ENCODE assay signal across 22 cellular contexts in genomic region chr21:35426484-35426883, GRCh38.
DNase-seq lines count a peak whose midpoint lies in the region; ATAC-seq, FAIRE-seq and TF ChIP-seq lines count a peak whose summit lies in the region.
"Had no signal": no experiment of that assay in that cellular context is flagged by ENCODE, and none has a peak within 500 bp of the region (broad histone marks: within the 10 kb centered on the region; RNA-seq: fewer than 3 reads in every experiment).

No MANE protein-coding gene starts in this region.

- H2AFZ ChIP-seq in DND-41 (ENCODE audit: low read depth, low read length), result peak overlapping the region; percentile 28; the same call in 1 of the 2 replicates

- FAIRE-seq in D721Med (lab: Jason Lieb, UNC), result no peak
- FAIRE-seq: GM12892, HepG2 had no signal

- H3K4me1 Mint-ChIP-seq in activated naive CD8-positive, alpha-beta T cell treated with anti-CD3 and anti-CD28 coated beads for 36 hours, result peaks cover 25% of the 10 kb centered on the region

- ATAC-seq in DND-41 (ENCODE audit: insufficient read depth, low read depth) (no peak), HG03460 (IDR thresholded peaks at IDR 0.05; ENCODE audit: unreplicated experiment) (no peak)
- ATAC-seq: HepG2 had no signal

- H3K27ac Mint-ChIP-seq in activated naive CD8-positive, alpha-beta T cell treated with anti-CD3 and anti-CD28 coated beads for 36 hours, result peak overlapping the region; percentile 77
- H3K27ac Mint-ChIP-seq: CD8-positive, alpha-beta memory T cell had no signal

- H3K9ac ChIP-seq in DND-41 (ENCODE audit: low read depth, low read length), result no peak overlapping the region
- H3K9ac ChIP-seq: BLaER1, KMS-11 had no signal

- H3K9me3 ChIP-seq in DND-41 (ENCODE audit: insufficient read depth, low read length, severe bottlenecking), result peaks cover 19% of the 10 kb centered on the region

- H3K27ac ChIP-seq in DND-41 (ENCODE audit: low read length), result peak overlapping the region; percentile 20; the same call in 1 of the 2 replicates
- H3K27ac ChIP-seq: 22Rv1, BLaER1, KMS-11 had no signal

- H3K9me3 Mint-ChIP-seq in activated naive CD8-positive, alpha-beta T cell treated with anti-CD3 and anti-CD28 coated beads for 36 hours, result peaks cover 15% of the 10 kb centered on the region

- TF ChIP-seq CTCF in DND-41 (IDR thresholded peaks at IDR 0.05; ENCODE audit: borderline replicate concordance, extremely low read depth, low read length, poor library complexity, severe bottlenecking) (no peak), D721Med (IDR thresholded peaks at IDR 0.05; ENCODE audit: insufficient read depth, missing control alignments) (no peak)

- H3K36me3 ChIP-seq in DND-41 (ENCODE audit: insufficient read depth, low read length), result no peaks in the 10 kb centered on the region
- H3K36me3 ChIP-seq: BLaER1 had no signal

- H3K27me3 Mint-ChIP-seq in activated naive CD8-positive, alpha-beta T cell treated with anti-CD3 and anti-CD28 coated beads for 36 hours, result no peaks in the 10 kb centered on the region

- H3K4me1 ChIP-seq in DND-41 (ENCODE audit: insufficient read depth, low read length), result peaks cover 51% of the 10 kb centered on the region
- H3K4me1 ChIP-seq: BLaER1 had no signal

- H4K20me1 ChIP-seq in DND-41 (ENCODE audit: insufficient read depth, low read length), result no peaks in the 10 kb centered on the region
- H4K20me1 ChIP-seq: BLaER1 had no signal

- H3K79me2 ChIP-seq in DND-41 (ENCODE audit: insufficient read depth, low read length), result no peaks in the 10 kb centered on the region

- peaks cover 9% of the 10 kb centered on the region for H3K36me3 Mint-ChIP-seq in activated naive CD8-positive, alpha-beta T cell treated with anti-CD3 and anti-CD28 coated beads for 36 hours
- H3K36me3 Mint-ChIP-seq: CD8-positive, alpha-beta memory T cell had no signal

- H3K4me2 ChIP-seq in DND-41 (ENCODE audit: insufficient read depth, low read length), result no peak overlapping the region
- H3K4me2 ChIP-seq: BLaER1, KMS-11 had no signal

- DNase-seq in NCI-H82 (lab: John Stamatoyannopoulos, UW) (peak; percentile 20), NCI-H82 treated with DMSO at 0.1 percent for 48 hours (lab: John Stamatoyannopoulos, UW; ENCODE audit: unreplicated experiment) (no peak), DND-41 (no peak), left kidney (ENCODE audit: low read depth, low spot score) (peak; percentile 8), D721Med (ENCODE audit: insufficient read length, low spot score) (no peak), DMS 273 (lab: John Stamatoyannopoulos, UW; ENCODE audit: unreplicated experiment) (no peak)
- DNase-seq in activated naive CD8-positive, alpha-beta T cell treated with anti-CD3 and anti-CD28 coated beads for 36 hours, result no peak
- DNase-seq: CD8-positive, alpha-beta memory T cell; DMS 273 treated with DMSO at 0.1 percent for 48 hours; GF-D8; GOT3; NCI-H1048; NCI-H1436 treated with DMSO at 0.1 percent for 48 hours; NCI-H2029 treated with DMSO at 0.1 percent for 48 hours; NCI-H510A; NCI-H774 had no signal

- no peak overlapping the region for H3K4me3 Mint-ChIP-seq in activated naive CD8-positive, alpha-beta T cell treated with anti-CD3 and anti-CD28 coated beads for 36 hours
- H3K4me3 Mint-ChIP-seq: CD8-positive, alpha-beta memory T cell had no signal

- H3K4me3 ChIP-seq in DND-41 (ENCODE audit: low read depth in 1 of 2, low read length in 2 of 2), result no peak overlapping the region
- H3K4me3 ChIP-seq: BLaER1 had no signal

- H3K27me3 ChIP-seq in DND-41 (ENCODE audit: insufficient read depth, low read length, poor library complexity), result no peaks in the 10 kb centered on the region
- H3K27me3 ChIP-seq: BLaER1 had no signal

Comparison
In these comparisons a context has a peak if more than half of its experiments do, and no peak if none do; other contexts are left out.
1. DNase-seq: peak in NCI-H82 (single experiment) and left kidney (single experiment); none in NCI-H82 treated with DMSO at 0.1 percent for 48 hours (single experiment), DND-41 (single experiment), activated naive CD8-positive, alpha-beta T cell treated with anti-CD3 and anti-CD28 coated beads for 36 hours (single experiment), D721Med (single experiment) and DMS 273 (single experiment).